Comparison of ENCODE assay signal across 15 cellular contexts in genomic region chr10:25261110-25261509, GRCh38.
DNase-seq lines count a peak whose midpoint lies in the region; TF ChIP-seq lines count a peak whose summit lies in the region.
"Had no signal": no experiment of that assay in that cellular context is flagged by ENCODE, and none has a peak within 500 bp of the region (broad histone marks: within the 10 kb centered on the region; RNA-seq: fewer than 3 reads in every experiment).

No MANE protein-coding gene starts in this region.

- POLR2A ChIA-PET in HEK293 (lab: Yijun Ruan, JAX) (no interaction called here), Caco-2 (lab: Charles Lee) (no interaction called here), HEK293T (lab: Yijun Ruan, JAX) (no interaction called here)

- TF ChIP-seq CTCF in HEK293 (tag by site-specific recombination; IDR thresholded peaks at IDR 0.05) (no peak), Caco-2 (IDR thresholded peaks at IDR 0.05; ENCODE audit: insufficient read depth in 1 of 2, low read depth in 1 of 2, low read length in 1 of 2, severe bottlenecking in 1 of 2, unreplicated experiment in 1 of 2) (no peak)

- H3K4me1 ChIP-seq in HEK293 (ENCODE audit: control insufficient read depth, insufficient read depth, low read length) (peaks cover 3% of the 10 kb centered on the region; the same call in 1 of the 2 replicates), Caco-2 (no peaks in the 10 kb centered on the region)
- H3K4me1 ChIP-seq: HAP-1 had no signal

- no peak overlapping the region for H3K27ac Mint-ChIP-seq in Caco-2 (ENCODE audit: unreplicated experiment)
- H3K27ac Mint-ChIP-seq: B cell; CD4-positive, CD25-positive, alpha-beta regulatory T cell; CD8-positive, alpha-beta memory T cell; HFFc6 had no signal

- H3K4me1 Mint-ChIP-seq in Caco-2 (ENCODE audit: low read depth, unreplicated experiment), result no peaks in the 10 kb centered on the region
- H3K4me1 Mint-ChIP-seq: B cell; CD4-positive, CD25-positive, alpha-beta regulatory T cell; CD8-positive, alpha-beta memory T cell had no signal

- H3K4me3 Mint-ChIP-seq in Caco-2 (ENCODE audit: unreplicated experiment), result no peak overlapping the region
- H3K4me3 Mint-ChIP-seq: B cell; CD4-positive, CD25-positive, alpha-beta regulatory T cell; CD8-positive, alpha-beta memory T cell; HFFc6 had no signal

- H3K36me3 ChIP-seq in HEK293 (ENCODE audit: control insufficient read depth in 2 of 2, insufficient read depth in 1 of 2, low read length in 2 of 2) (no peaks in the 10 kb centered on the region), Caco-2 (ENCODE audit: control insufficient read depth, insufficient read depth, low read length) (no peaks in the 10 kb centered on the region)
- H3K36me3 ChIP-seq: HAP-1 had no signal

- no peaks in the 10 kb centered on the region for H3K9me3 Mint-ChIP-seq in Caco-2 (ENCODE audit: unreplicated experiment)

- H3K27me3 ChIP-seq in Caco-2 (replicated peaks; ENCODE audit: control insufficient read depth, insufficient read depth, low read length), result no peaks in the 10 kb centered on the region

- no peaks in the 10 kb centered on the region for H3K36me3 Mint-ChIP-seq in Caco-2 (ENCODE audit: insufficient read depth, unreplicated experiment)
- H3K36me3 Mint-ChIP-seq: CD4-positive, CD25-positive, alpha-beta regulatory T cell; CD8-positive, alpha-beta memory T cell had no signal

- H3K9me3 ChIP-seq in HEK293 (ENCODE audit: control insufficient read depth, insufficient read depth, low read depth, low read length) (no peaks in the 10 kb centered on the region), Caco-2 (no peaks in the 10 kb centered on the region)
- H3K9me3 ChIP-seq: HAP-1 had no signal

- H3K27ac ChIP-seq in HEK293 (ENCODE audit: extremely low read depth, low read depth, low read length), result no peak overlapping the region
- H3K27ac ChIP-seq: GM23248, HL-60 had no signal

- intact Hi-C loops in Caco-2 (cut with micrococcal nuclease; ENCODE audit: unreplicated experiment), result no loop called here

- peaks cover 9% of the 10 kb centered on the region for H3K27me3 Mint-ChIP-seq in Caco-2 (ENCODE audit: insufficient read depth, unreplicated experiment)
- H3K27me3 Mint-ChIP-seq: B cell; CD4-positive, CD25-positive, alpha-beta regulatory T cell; CD8-positive, alpha-beta memory T cell had no signal

- DNase-seq in NCI-H1105 treated with DMSO at 0.1 percent for 48 hours (lab: John Stamatoyannopoulos, UW) (peak; percentile 46), NCI-H82 treated with DMSO at 0.1 percent for 48 hours (lab: John Stamatoyannopoulos, UW; ENCODE audit: unreplicated experiment) (peak; percentile 56), left kidney (ENCODE audit: low read depth, low spot score) (peak; percentile 55), Caco-2 (no peak), RKO (ENCODE audit: low spot score) (no peak), HEK293T (ENCODE audit: extremely low spot score) (no peak)
- DNase-seq: C1 segment of cervical spinal cord; CD4-positive, CD25-positive, alpha-beta regulatory T cell; CD8-positive, alpha-beta memory T cell; GM23248; HFFc6 had no signal

- BruUV-seq in Caco-2 (replicated peaks; lab: Mats Ljungman, UMichigan), result no TSS peak

- H3K4me3 ChIP-seq in HEK293 (ENCODE audit: low read depth, low read length) (no peak overlapping the region), Caco-2 (ENCODE audit: low read depth, low read length) (no peak overlapping the region)
- H3K4me3 ChIP-seq: GM23248, HAP-1 had no signal

- CTCF ChIA-PET in HEK293 (lab: Yijun Ruan, JAX) (no interaction called here), Caco-2 (lab: Charles Lee) (no interaction called here), HEK293T (lab: Yijun Ruan, JAX) (no interaction called here)

TF ChIP-seq in HEK293, 187 proteins besides CTCF, POLR2A, EP300 and RAD21:
- TF ChIP-seq, protein P1, sequence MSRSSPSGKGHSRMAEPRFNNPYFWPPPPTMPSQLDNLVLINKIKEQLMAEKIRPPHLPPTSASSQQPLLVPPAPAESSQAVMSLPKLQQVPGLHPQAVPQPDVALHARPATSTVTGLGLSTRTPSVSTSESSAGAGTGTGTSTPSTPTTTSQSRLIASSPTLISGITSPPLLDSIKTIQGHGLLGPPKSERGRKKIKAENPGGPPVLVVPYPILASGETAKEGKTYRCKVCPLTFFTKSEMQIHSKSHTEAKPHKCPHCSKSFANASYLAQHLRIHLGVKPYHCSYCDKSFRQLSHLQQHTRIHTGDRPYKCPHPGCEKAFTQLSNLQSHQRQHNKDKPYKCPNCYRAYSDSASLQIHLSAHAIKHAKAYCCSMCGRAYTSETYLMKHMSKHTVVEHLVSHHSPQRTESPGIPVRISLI (tag by site-specific recombination; IDR thresholded peaks at IDR 0.05), result 0 out of 2 replicates have a peak, but pooled peaks have one; percentile 12
- no peak for TF ChIP-seq ZFHX2 (tag by site-specific recombination; conservative IDR thresholded peaks at IDR 0.05)
TF ChIP-seq in HEK293: peak in this region for 1.

TF ChIP-seq in HEK293T, 16 proteins besides CTCF, POLR2A, EP300 and RAD21:
- TF ChIP-seq TARDBP (IDR thresholded peaks at IDR 0.05), result no peak
- no peak for TF ChIP-seq ZNF384 (IDR thresholded peaks at IDR 0.05)
- TF ChIP-seq FOXA1 (IDR thresholded peaks at IDR 0.05), result no peak
- no peak for TF ChIP-seq HDGF (IDR thresholded peaks at IDR 0.05; ENCODE audit: borderline replicate concordance)
- no peak for TF ChIP-seq FOXM1 (IDR thresholded peaks at IDR 0.05; ENCODE audit: borderline replicate concordance)
- TF ChIP-seq ELF4 (IDR thresholded peaks at IDR 0.05), result no peak
- TF ChIP-seq, protein P2, sequence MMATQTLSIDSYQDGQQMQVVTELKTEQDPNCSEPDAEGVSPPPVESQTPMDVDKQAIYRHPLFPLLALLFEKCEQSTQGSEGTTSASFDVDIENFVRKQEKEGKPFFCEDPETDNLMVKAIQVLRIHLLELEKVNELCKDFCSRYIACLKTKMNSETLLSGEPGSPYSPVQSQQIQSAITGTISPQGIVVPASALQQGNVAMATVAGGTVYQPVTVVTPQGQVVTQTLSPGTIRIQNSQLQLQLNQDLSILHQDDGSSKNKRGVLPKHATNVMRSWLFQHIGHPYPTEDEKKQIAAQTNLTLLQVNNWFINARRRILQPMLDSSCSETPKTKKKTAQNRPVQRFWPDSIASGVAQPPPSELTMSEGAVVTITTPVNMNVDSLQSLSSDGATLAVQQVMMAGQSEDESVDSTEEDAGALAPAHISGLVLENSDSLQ (IDR thresholded peaks at IDR 0.05), result no peak
- TF ChIP-seq SP1 (IDR thresholded peaks at IDR 0.05), result no peak
- no peak for TF ChIP-seq ARNT (IDR thresholded peaks at IDR 0.05)
- TF ChIP-seq LEF1 (IDR thresholded peaks at IDR 0.05; ENCODE audit: borderline replicate concordance), result no peak
- TF ChIP-seq NFRKB (IDR thresholded peaks at IDR 0.05), result no peak
- TF ChIP-seq SUZ12 (IDR thresholded peaks at IDR 0.05), result no peak
- no peak for TF ChIP-seq BHLHE40 (IDR thresholded peaks at IDR 0.05; ENCODE audit: borderline replicate concordance)
- no peak for TF ChIP-seq CTBP1 (IDR thresholded peaks at IDR 0.05; ENCODE audit: borderline replicate concordance)
- no peak for TF ChIP-seq FOXK2 (IDR thresholded peaks at IDR 0.05)
- TF ChIP-seq L3MBTL2 (conservative IDR thresholded peaks at IDR 0.05), result no peak

Comparison
In these comparisons a context has a peak if more than half of its experiments do, and no peak if none do; other contexts are left out.
1. DNase-seq: peak in NCI-H1105 treated with DMSO at 0.1 percent for 48 hours (single experiment), NCI-H82 treated with DMSO at 0.1 percent for 48 hours (single experiment) and left kidney (single experiment); none in Caco-2 (0 of 2), RKO (single experiment) and HEK293T (single experiment).